ENCODE assay signal across 10 cellular contexts in the genomic region with DNA sequence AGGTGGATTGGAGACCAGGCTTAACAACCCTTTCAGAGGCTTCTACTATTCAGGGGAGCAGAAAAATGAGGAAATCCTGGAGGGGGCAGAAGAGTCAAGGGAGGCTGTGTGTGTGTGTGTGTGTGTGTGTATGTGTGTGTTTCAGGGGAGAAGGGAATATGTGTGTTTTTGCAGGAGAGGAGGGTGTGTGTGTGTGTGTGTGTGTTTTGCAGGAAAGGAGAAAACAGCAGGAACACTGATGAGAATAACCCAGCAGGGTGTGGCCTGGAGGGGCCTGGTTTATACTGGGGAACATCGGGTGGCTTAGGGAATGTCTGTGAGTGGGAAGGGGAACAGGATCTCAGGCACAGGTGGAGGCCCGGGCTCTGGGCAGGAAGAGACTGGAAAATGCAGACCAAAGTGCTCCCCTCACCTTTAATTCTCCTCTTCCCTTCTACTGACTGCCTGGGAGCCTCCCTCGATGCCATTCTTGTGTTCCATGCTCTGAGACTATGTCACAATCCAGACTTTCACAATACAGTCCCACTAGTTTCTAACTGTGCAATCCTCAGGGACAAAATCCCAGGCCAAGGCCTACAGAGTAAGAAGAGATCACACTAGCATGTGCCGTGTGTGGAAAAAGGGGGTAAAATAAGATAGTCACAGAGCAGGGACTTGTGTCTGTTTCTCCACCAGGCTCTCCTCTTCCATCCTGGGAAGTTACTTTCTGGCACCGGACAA. TPM values are rescaled to one million over a fixed set of nuclear protein-coding genes. Genes with fewer than 3 reads are reported as not detected.
DNase-seq lines count a peak whose midpoint lies in the region; ATAC-seq lines count a peak whose summit lies in the region.
"Had no signal": no experiment of that assay in that cellular context is flagged by ENCODE, and none has a peak within 500 bp of the region (broad histone marks: within the 10 kb centered on the region; RNA-seq: fewer than 3 reads in every experiment).

No MANE protein-coding gene starts in this region.

- no peaks in the 10 kb centered on the region for H3K27me3 Mint-ChIP-seq in activated naive CD8-positive, alpha-beta T cell treated with anti-CD3 and anti-CD28 coated beads for 36 hours
- H3K27me3 Mint-ChIP-seq: dendritic cell treated with granulocyte-macrophage colony-stimulating factor and Interleukin-4, amounts not matched to agents 40 ng/mL and 50 ng/mL, for 4 days had no signal

- DNase-seq in activated naive CD8-positive, alpha-beta T cell treated with anti-CD3 and anti-CD28 coated beads for 36 hours, result no peak
- DNase-seq in iris pigment epithelial cell (ENCODE audit: low read depth), result peak; percentile 35
- DNase-seq in stimulated activated effector memory CD8-positive, alpha-beta T cell treated with anti-CD3 and anti-CD28 coated beads, Interleukin-12 subunit alpha, Interleukin-12 subunit beta, amount 100 ng/mL, for 72 hours (ENCODE audit: low spot score in 2 of 2), result peak in 1 of 2 donors; percentile 26
- no peak for DNase-seq in activated CD8-positive, alpha-beta memory T cell treated with anti-CD3 and anti-CD28 coated beads for 24 hours
- DNase-seq in AML-193 (lab: John Stamatoyannopoulos, UW), result no peak
- DNase-seq in activated gamma-delta T cell treated with Interleukin-2 at 50 U/mL for 16 hours, result no peak
- DNase-seq: Peyer's patch had no signal

- no peaks in the 10 kb centered on the region for H3K9me3 Mint-ChIP-seq in activated naive CD8-positive, alpha-beta T cell treated with anti-CD3 and anti-CD28 coated beads for 36 hours
- H3K9me3 Mint-ChIP-seq in stimulated activated effector memory CD8-positive, alpha-beta T cell treated with anti-CD3 and anti-CD28 coated beads, Interleukin-12 subunit alpha, Interleukin-12 subunit beta, amount 100 ng/mL, for 72 hours, result no peaks in the 10 kb centered on the region
- H3K9me3 Mint-ChIP-seq: dendritic cell treated with granulocyte-macrophage colony-stimulating factor and Interleukin-4, amounts not matched to agents 40 ng/mL and 50 ng/mL, for 4 days had no signal

- peak; percentile 3 for ATAC-seq in HG03354 (IDR thresholded peaks at IDR 0.05; ENCODE audit: poor library complexity, severe bottlenecking, unreplicated experiment)
- ATAC-seq in stimulated activated effector memory CD8-positive, alpha-beta T cell treated with anti-CD3 and anti-CD28 coated beads, Interleukin-12 subunit alpha, Interleukin-12 subunit beta, amount 100 ng/mL, for 72 hours, result no peak

- H3K36me3 Mint-ChIP-seq in activated naive CD8-positive, alpha-beta T cell treated with anti-CD3 and anti-CD28 coated beads for 36 hours, result peaks cover 11% of the 10 kb centered on the region
- H3K36me3 Mint-ChIP-seq in stimulated activated effector memory CD8-positive, alpha-beta T cell treated with anti-CD3 and anti-CD28 coated beads, Interleukin-12 subunit alpha, Interleukin-12 subunit beta, amount 100 ng/mL, for 72 hours, result peaks cover 9% of the 10 kb centered on the region

- peaks cover 30% of the 10 kb centered on the region for H3K4me1 Mint-ChIP-seq in activated naive CD8-positive, alpha-beta T cell treated with anti-CD3 and anti-CD28 coated beads for 36 hours
- H3K4me1 Mint-ChIP-seq in stimulated activated effector memory CD8-positive, alpha-beta T cell treated with anti-CD3 and anti-CD28 coated beads, Interleukin-12 subunit alpha, Interleukin-12 subunit beta, amount 100 ng/mL, for 72 hours, result peaks cover 36% of the 10 kb centered on the region

- H3K27ac Mint-ChIP-seq in activated naive CD8-positive, alpha-beta T cell treated with anti-CD3 and anti-CD28 coated beads for 36 hours, result peak overlapping the region; percentile 34
- H3K27ac Mint-ChIP-seq in stimulated activated effector memory CD8-positive, alpha-beta T cell treated with anti-CD3 and anti-CD28 coated beads, Interleukin-12 subunit alpha, Interleukin-12 subunit beta, amount 100 ng/mL, for 72 hours, result peak overlapping the region; percentile 86
- H3K27ac Mint-ChIP-seq: dendritic cell treated with granulocyte-macrophage colony-stimulating factor and Interleukin-4, amounts not matched to agents 40 ng/mL and 50 ng/mL, for 4 days had no signal

- H3K4me3 Mint-ChIP-seq in activated naive CD8-positive, alpha-beta T cell treated with anti-CD3 and anti-CD28 coated beads for 36 hours, result no peak overlapping the region
- peak overlapping the region; percentile 40 for H3K4me3 Mint-ChIP-seq in stimulated activated effector memory CD8-positive, alpha-beta T cell treated with anti-CD3 and anti-CD28 coated beads, Interleukin-12 subunit alpha, Interleukin-12 subunit beta, amount 100 ng/mL, for 72 hours
- H3K4me3 Mint-ChIP-seq: dendritic cell treated with granulocyte-macrophage colony-stimulating factor and Interleukin-4, amounts not matched to agents 40 ng/mL and 50 ng/mL, for 4 days had no signal

RNA-seq across cellular contexts. Expression of a gene that starts 10.0 kb away (rescaled TPM):
- 10 to 100 TPM; 48.5 to 51.5 TPM for total RNA-seq in activated naive CD8-positive, alpha-beta T cell treated with anti-CD3 and anti-CD28 coated beads for 36 hours

RNA-seq across cellular contexts. Expression of a gene that starts 33.8 kb away (rescaled TPM):
- not detected for total RNA-seq in activated naive CD8-positive, alpha-beta T cell treated with anti-CD3 and anti-CD28 coated beads for 36 hours
- total RNA-seq: mucosa of gallbladder, Peyer's patch had no signal
